In genomic region chr10:11617233-11617632, GRCh38 we compare ENCODE assay signal across 28 cellular contexts.
"Had no signal": no experiment of that assay in that cellular context is flagged by ENCODE, and none has a peak within 500 bp of the region (broad histone marks: within the 10 kb centered on the region; RNA-seq: fewer than 3 reads in every experiment).

No MANE protein-coding gene starts in this region.

- H3K79me2 ChIP-seq: hepatocyte had no signal

- H3K4me1 ChIP-seq: colonic mucosa, foreskin keratinocyte had no signal

- H3K4me2 ChIP-seq: hepatocyte had no signal

- H3K36me3 ChIP-seq: colonic mucosa, esophagus muscularis mucosa, esophagus squamous epithelium, gastrocnemius medialis, gastroesophageal sphincter, heart left ventricle, heart right ventricle had no signal

- DNase-seq: colonic mucosa; cortex of kidney; dermis blood vessel endothelial cell; dorsolateral prefrontal cortex; effector CD4-positive, alpha-beta T cell; effector CD8-positive, alpha-beta T cell; effector memory CD4-positive, alpha-beta T cell; effector memory CD8-positive, alpha-beta T cell; endodermal cell; esophagus squamous epithelium; foreskin fibroblast; foreskin keratinocyte; foreskin melanocyte; gastrocnemius medialis; glutamatergic neuron; head of caudate nucleus; heart left ventricle; heart right ventricle had no signal

- H3K27ac Mint-ChIP-seq: dendritic cell treated with granulocyte-macrophage colony-stimulating factor and Interleukin-4, amounts not matched to agents 40 ng/mL and 50 ng/mL, for 4 days; effector memory CD8-positive, alpha-beta T cell; endodermal cell had no signal

- H3K4me3 Mint-ChIP-seq: dendritic cell treated with granulocyte-macrophage colony-stimulating factor and Interleukin-4, amounts not matched to agents 40 ng/mL and 50 ng/mL, for 4 days; effector memory CD8-positive, alpha-beta T cell; endodermal cell had no signal

- H3K9me3 Mint-ChIP-seq: dendritic cell treated with granulocyte-macrophage colony-stimulating factor and Interleukin-4, amounts not matched to agents 40 ng/mL and 50 ng/mL, for 4 days; effector memory CD8-positive, alpha-beta T cell had no signal

- H3K27me3 ChIP-seq: colonic mucosa, dorsolateral prefrontal cortex, esophagus muscularis mucosa, esophagus squamous epithelium, foreskin keratinocyte, gastrocnemius medialis, gastroesophageal sphincter, heart left ventricle, heart right ventricle, hepatocyte had no signal

- H3K9me3 ChIP-seq: colonic mucosa, esophagus muscularis mucosa, gastrocnemius medialis, gastroesophageal sphincter had no signal

- H2AFZ ChIP-seq: hepatocyte had no signal

- ATAC-seq: effector memory CD8-positive, alpha-beta T cell; foreskin keratinocyte; gastrocnemius medialis; gastroesophageal sphincter; heart left ventricle; heart right ventricle had no signal

- FAIRE-seq: colon, endometrium, endothelial cell of umbilical vein, frontal cortex had no signal

- H3K4me3 ChIP-seq: colonic mucosa, coronary artery, dorsolateral prefrontal cortex, esophagus muscularis mucosa, esophagus squamous epithelium, gastrocnemius medialis, gastroesophageal sphincter, heart left ventricle, heart right ventricle, hepatocyte had no signal

- H3K27ac ChIP-seq: colonic mucosa, coronary artery, dorsolateral prefrontal cortex, epithelial cell of prostate, esophagus muscularis mucosa, esophagus squamous epithelium, foreskin keratinocyte, gastrocnemius medialis, gastroesophageal sphincter, heart left ventricle, heart right ventricle, hepatocyte had no signal

- H3K4me1 Mint-ChIP-seq: endodermal cell had no signal
